Comparison of ENCODE assay signal across 1 cellular context in the genomic region with DNA sequence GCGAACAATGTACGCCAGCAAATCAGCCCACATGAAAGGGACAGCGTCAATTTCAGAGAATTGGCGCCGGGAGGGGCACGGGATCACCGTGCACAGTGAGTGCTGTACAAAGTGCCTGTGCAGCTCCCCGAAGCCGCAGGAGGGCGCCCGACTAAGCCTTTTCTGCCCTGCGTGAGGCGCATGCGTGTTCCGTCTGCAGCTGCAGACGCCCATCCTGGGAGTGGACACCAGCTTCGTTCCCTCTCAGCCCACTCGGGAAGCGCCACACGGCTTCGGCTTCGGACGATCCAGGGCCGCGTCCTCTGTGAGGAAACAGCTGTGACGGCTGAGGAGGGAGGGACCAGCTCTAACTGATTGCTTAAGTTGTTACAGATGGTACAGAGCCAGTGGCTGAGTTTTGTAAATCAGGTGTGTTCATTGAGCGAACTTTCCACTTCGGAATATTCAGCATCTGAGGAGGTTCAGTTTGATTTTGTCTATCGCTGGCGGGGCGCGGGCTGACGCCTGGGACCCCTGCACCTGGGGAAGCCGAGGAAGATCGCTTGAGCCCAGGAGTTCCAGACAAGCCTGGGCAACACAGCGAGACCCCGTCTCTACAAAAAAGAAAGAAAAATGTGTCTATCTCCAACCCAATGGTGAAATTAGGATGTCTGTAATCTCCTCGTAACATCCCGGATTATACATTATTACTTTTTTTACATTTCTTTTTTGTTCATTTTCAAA.
TF ChIP-seq lines count a peak whose summit lies in the region.

No MANE protein-coding gene starts in this region.

TF ChIP-seq in K562, 482 proteins besides CTCF, POLR2A, EP300 and RAD21 (continued from another document):
- TF ChIP-seq NRF1 (conservative IDR thresholded peaks at IDR 0.05 in 1 of 2, IDR thresholded peaks at IDR 0.05 in 1 of 2) = peak; percentile 82 to 87
- TF ChIP-seq, protein P1, sequence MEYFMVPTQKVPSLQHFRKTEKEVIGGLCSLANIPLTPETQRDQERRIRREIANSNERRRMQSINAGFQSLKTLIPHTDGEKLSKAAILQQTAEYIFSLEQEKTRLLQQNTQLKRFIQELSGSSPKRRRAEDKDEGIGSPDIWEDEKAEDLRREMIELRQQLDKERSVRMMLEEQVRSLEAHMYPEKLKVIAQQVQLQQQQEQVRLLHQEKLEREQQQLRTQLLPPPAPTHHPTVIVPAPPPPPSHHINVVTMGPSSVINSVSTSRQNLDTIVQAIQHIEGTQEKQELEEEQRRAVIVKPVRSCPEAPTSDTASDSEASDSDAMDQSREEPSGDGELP (CRISPR knock-in tag; IDR thresholded peaks at IDR 0.05; ENCODE audit: borderline replicate concordance) = peak; percentile 29; the same call in 1 of the 2 replicates
- TF ChIP-seq RBBP5 (IDR thresholded peaks at IDR 0.05; ENCODE audit: borderline replicate concordance, insufficient read depth, low read length, poor library complexity, severe bottlenecking) = no peak
- TF ChIP-seq MAZ (CRISPR knock-in tag; conservative IDR thresholded peaks at IDR 0.05 in 1 of 2, IDR thresholded peaks at IDR 0.05 in 1 of 2) = peak; percentile 28 to 46; a peak in 1 of 4 replicates
- 0 out of 2 replicates have a peak, but pooled peaks have one; percentile 17 for TF ChIP-seq SOX6 (IDR thresholded peaks at IDR 0.05)
- 0 out of 2 replicates have a peak, but pooled peaks have one; percentile 28 for TF ChIP-seq SMC3 (conservative IDR thresholded peaks at IDR 0.05; ENCODE audit: insufficient read depth, low read depth, low read length)
- no peak for TF ChIP-seq TCF7L2 (IDR thresholded peaks at IDR 0.05; ENCODE audit: low read depth, low read length)
